Comparison of ENCODE assay signal across 18 cellular contexts in genomic region chr7:70134029-70134445, GRCh38.
A peak's percentile ranks its signal among the peaks of the same experiment; 100 is the strongest.
DNase-seq lines count a peak whose midpoint lies in the region; ATAC-seq and TF ChIP-seq lines count a peak whose summit lies in the region.
"Had no signal": no experiment of that assay in that cellular context is flagged by ENCODE, and none has a peak within 500 bp of the region (broad histone marks: within the 10 kb centered on the region; RNA-seq: fewer than 3 reads in every experiment).

No MANE protein-coding gene starts in this region.

- no peak overlapping the region for H3K4me3 ChIP-seq in GM23338
- H3K4me3 ChIP-seq: lung, upper lobe of right lung had no signal

- intact Hi-C loops in activated T-helper 1 cell treated with anti-CD3 and anti-CD28 coated beads, Interleukin-12 subunit alpha, Interleukin-12 subunit beta, Interleukin-2, Interleukin-4 antibody, amounts not matched to agents 30 ng/mL and 10 ng/mL and 1 ng/mL, durations not matched to agents 14 hours and 24 hours and 36 hours (cut with micrococcal nuclease): no loop called here

- H3K36me3 ChIP-seq in GM23338 (ENCODE audit: insufficient read depth): no peaks in the 10 kb centered on the region
- H3K36me3 ChIP-seq: upper lobe of right lung had no signal

- no peak overlapping the region for H3K4me2 ChIP-seq in GM23338

- peak; percentile 6 for TF ChIP-seq CTCF in osteocyte (IDR thresholded peaks at IDR 0.05)
- TF ChIP-seq CTCF in GM23338 (conservative IDR thresholded peaks at IDR 0.05; ENCODE audit: low read depth in 2 of 2): no peak

- DNase-seq in NCI-H146 (lab: John Stamatoyannopoulos, UW): peak; percentile 5
- no peak for DNase-seq in NCI-H146 treated with DMSO at 0.1 percent for 48 hours (lab: John Stamatoyannopoulos, UW; ENCODE audit: unreplicated experiment)
- peak; percentile 53 to 75 for DNase-seq in NCI-H446 (lab: John Stamatoyannopoulos, UW)
- DNase-seq in cerebellar cortex (ENCODE audit: low spot score): peak; percentile 6
- no peak for DNase-seq in osteocyte (ENCODE audit: extremely low spot score, unreplicated experiment)
- no peak for DNase-seq in NCI-H187 (lab: John Stamatoyannopoulos, UW)
- DNase-seq in activated T-helper 1 cell treated with anti-CD3 and anti-CD28 coated beads, Interleukin-12 subunit alpha, Interleukin-12 subunit beta, Interleukin-2, Interleukin-4 antibody, amounts not matched to agents 30 ng/mL and 10 ng/mL and 1 ng/mL, durations not matched to agents 14 hours and 24 hours and 36 hours (ENCODE audit: low spot score): no peak
- DNase-seq in GM23338 (ENCODE audit: low spot score): no peak
- DNase-seq: activated CD4-positive, alpha-beta T cell treated with anti-CD3 and anti-CD28 coated beads, Interleukin-2, amount 50 U/mL, for 1 hour; central memory CD4-positive, alpha-beta T cell; DMS79; naive B cell; NCI-H226; stimulated activated naive CD4-positive, alpha-beta T cell treated with Interleukin-2 at 50 U/mL for 16 hours; upper lobe of right lung had no signal

- H3K36me3 Mint-ChIP-seq in osteocyte (ENCODE audit: unreplicated experiment) (peaks cover 7% of the 10 kb centered on the region), GM23338 (ENCODE audit: low read depth) (no peaks in the 10 kb centered on the region)
- H3K36me3 Mint-ChIP-seq in activated T-helper 1 cell treated with anti-CD3 and anti-CD28 coated beads, Interleukin-12 subunit alpha, Interleukin-12 subunit beta, Interleukin-2, Interleukin-4 antibody, amounts not matched to agents 30 ng/mL and 10 ng/mL and 1 ng/mL, durations not matched to agents 14 hours and 24 hours and 36 hours (ENCODE audit: low read depth): no peaks in the 10 kb centered on the region
- H3K36me3 Mint-ChIP-seq: activated naive CD4-positive, alpha-beta T cell treated with anti-CD3 and anti-CD28 coated beads, Interleukin-2, amount 50 U/mL, for 24 hours had no signal

- H2AFZ ChIP-seq in GM23338: no peak overlapping the region

- H3K27ac Mint-ChIP-seq in osteocyte (ENCODE audit: unreplicated experiment): peak overlapping the region; percentile 19
- no peak overlapping the region for H3K27ac Mint-ChIP-seq in activated T-helper 1 cell treated with anti-CD3 and anti-CD28 coated beads, Interleukin-12 subunit alpha, Interleukin-12 subunit beta, Interleukin-2, Interleukin-4 antibody, amounts not matched to agents 30 ng/mL and 10 ng/mL and 1 ng/mL, durations not matched to agents 14 hours and 24 hours and 36 hours
- no peak overlapping the region for H3K27ac Mint-ChIP-seq in GM23338
- H3K27ac Mint-ChIP-seq: activated naive CD4-positive, alpha-beta T cell treated with anti-CD3 and anti-CD28 coated beads, Interleukin-2, amount 50 U/mL, for 24 hours had no signal

- no peaks in the 10 kb centered on the region for H3K27me3 ChIP-seq in GM23338 (ENCODE audit: insufficient read depth)
- H3K27me3 ChIP-seq: upper lobe of right lung had no signal

- H3K4me1 Mint-ChIP-seq in osteocyte (ENCODE audit: unreplicated experiment) (peaks cover 51% of the 10 kb centered on the region), GM23338 (peaks cover 25% of the 10 kb centered on the region)
- no peaks in the 10 kb centered on the region for H3K4me1 Mint-ChIP-seq in activated T-helper 1 cell treated with anti-CD3 and anti-CD28 coated beads, Interleukin-12 subunit alpha, Interleukin-12 subunit beta, Interleukin-2, Interleukin-4 antibody, amounts not matched to agents 30 ng/mL and 10 ng/mL and 1 ng/mL, durations not matched to agents 14 hours and 24 hours and 36 hours (ENCODE audit: low read depth)
- H3K4me1 Mint-ChIP-seq: activated naive CD4-positive, alpha-beta T cell treated with anti-CD3 and anti-CD28 coated beads, Interleukin-2, amount 50 U/mL, for 24 hours had no signal

- H4K20me1 ChIP-seq in GM23338 (replicated peaks; ENCODE audit: insufficient read depth): no peaks in the 10 kb centered on the region

- no peaks in the 10 kb centered on the region for H3K27me3 Mint-ChIP-seq in osteocyte (ENCODE audit: unreplicated experiment)
- H3K27me3 Mint-ChIP-seq in activated T-helper 1 cell treated with anti-CD3 and anti-CD28 coated beads, Interleukin-12 subunit alpha, Interleukin-12 subunit beta, Interleukin-2, Interleukin-4 antibody, amounts not matched to agents 30 ng/mL and 10 ng/mL and 1 ng/mL, durations not matched to agents 14 hours and 24 hours and 36 hours (ENCODE audit: insufficient read depth): peaks cover 3% of the 10 kb centered on the region
- H3K27me3 Mint-ChIP-seq in GM23338 (ENCODE audit: insufficient read depth, low read depth, poor library complexity): peaks cover 1% of the 10 kb centered on the region
- H3K27me3 Mint-ChIP-seq: activated naive CD4-positive, alpha-beta T cell treated with anti-CD3 and anti-CD28 coated beads, Interleukin-2, amount 50 U/mL, for 24 hours; naive B cell had no signal

- H3K4me3 Mint-ChIP-seq in osteocyte (ENCODE audit: unreplicated experiment): no peak overlapping the region
- no peak overlapping the region for H3K4me3 Mint-ChIP-seq in activated T-helper 1 cell treated with anti-CD3 and anti-CD28 coated beads, Interleukin-12 subunit alpha, Interleukin-12 subunit beta, Interleukin-2, Interleukin-4 antibody, amounts not matched to agents 30 ng/mL and 10 ng/mL and 1 ng/mL, durations not matched to agents 14 hours and 24 hours and 36 hours
- no peak overlapping the region for H3K4me3 Mint-ChIP-seq in GM23338
- H3K4me3 Mint-ChIP-seq: activated naive CD4-positive, alpha-beta T cell treated with anti-CD3 and anti-CD28 coated beads, Interleukin-2, amount 50 U/mL, for 24 hours; naive B cell had no signal

- H3K9me2 ChIP-seq in GM23338 (ENCODE audit: insufficient read depth): no peaks in the 10 kb centered on the region

- H3K4me1 ChIP-seq in GM23338 (ENCODE audit: insufficient read depth): peaks cover 5% of the 10 kb centered on the region; the same call in 1 of the 2 replicates
- H3K4me1 ChIP-seq: upper lobe of right lung had no signal

- ATAC-seq in GM23338: no peak
- ATAC-seq: upper lobe of right lung had no signal

- no peaks in the 10 kb centered on the region for H3K9me3 Mint-ChIP-seq in osteocyte (ENCODE audit: unreplicated experiment)
- no peaks in the 10 kb centered on the region for H3K9me3 Mint-ChIP-seq in activated T-helper 1 cell treated with anti-CD3 and anti-CD28 coated beads, Interleukin-12 subunit alpha, Interleukin-12 subunit beta, Interleukin-2, Interleukin-4 antibody, amounts not matched to agents 30 ng/mL and 10 ng/mL and 1 ng/mL, durations not matched to agents 14 hours and 24 hours and 36 hours
- no peaks in the 10 kb centered on the region for H3K9me3 Mint-ChIP-seq in GM23338
- H3K9me3 Mint-ChIP-seq: activated naive CD4-positive, alpha-beta T cell treated with anti-CD3 and anti-CD28 coated beads, Interleukin-2, amount 50 U/mL, for 24 hours; naive B cell had no signal

- H3K27ac ChIP-seq in GM23338 (ENCODE audit: low read depth): no peak overlapping the region
- H3K27ac ChIP-seq: C4-2B, upper lobe of right lung had no signal

- H3K79me2 ChIP-seq in GM23338 (replicated peaks; ENCODE audit: insufficient read depth): no peaks in the 10 kb centered on the region

- H3F3A ChIP-seq in GM23338 (replicated peaks; ENCODE audit: low read depth): no peaks in the 10 kb centered on the region

TF ChIP-seq in GM23338, 12 proteins besides CTCF, POLR2A, EP300 and RAD21 (continues in another document):
- TF ChIP-seq ZNF331 (CRISPR knock-in tag; IDR thresholded peaks at IDR 0.05; ENCODE audit: low read depth): no peak

Comparison
In these comparisons a context has a peak if more than half of its experiments do, and no peak if none do; other contexts are left out.
1. DNase-seq: peak in NCI-H146 (single experiment), NCI-H446 (2 of 2) and cerebellar cortex (single experiment); none in NCI-H146 treated with DMSO at 0.1 percent for 48 hours (single experiment), osteocyte (single experiment), NCI-H187 (0 of 2), activated T-helper 1 cell treated with anti-CD3 and anti-CD28 coated beads, Interleukin-12 subunit alpha, Interleukin-12 subunit beta, Interleukin-2, Interleukin-4 antibody, amounts not matched to agents 30 ng/mL and 10 ng/mL and 1 ng/mL, durations not matched to agents 14 hours and 24 hours and 36 hours (single experiment) and GM23338 (single experiment).